In the genomic region with DNA sequence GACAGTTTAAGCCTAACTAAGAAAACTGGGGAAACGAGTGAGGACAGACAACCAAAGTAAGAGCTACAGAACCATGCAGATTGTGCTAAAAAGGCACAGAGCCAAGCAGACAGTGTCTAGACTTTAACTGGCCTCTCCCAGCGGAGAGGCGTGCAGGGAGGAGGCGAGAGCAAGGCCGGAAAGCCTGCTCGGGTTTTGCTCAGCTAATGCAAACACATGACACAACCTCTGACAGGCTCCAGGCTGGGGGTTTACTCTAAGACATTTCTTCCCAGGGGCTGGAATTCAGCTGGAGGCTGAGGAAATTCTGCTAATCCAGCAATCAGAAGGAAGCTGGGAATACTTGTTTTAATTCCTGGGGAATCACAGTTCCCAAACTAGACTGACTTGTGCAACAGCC, we compare ENCODE assay signal across 14 cellular contexts. TPM values are rescaled to one million over a fixed set of nuclear protein-coding genes. Genes with fewer than 3 reads are reported as not detected.
DNase-seq lines count a peak whose midpoint lies in the region; ATAC-seq, FAIRE-seq and TF ChIP-seq lines count a peak whose summit lies in the region.
"Had no signal": no experiment of that assay in that cellular context is flagged by ENCODE, and none has a peak within 500 bp of the region (broad histone marks: within the 10 kb centered on the region; RNA-seq: fewer than 3 reads in every experiment).

No MANE protein-coding gene starts in this region.

- H3K27me3 ChIP-seq in colonic mucosa, result no peaks in the 10 kb centered on the region
- H3K27me3 ChIP-seq in hepatocyte, result no peaks in the 10 kb centered on the region
- H3K27me3 ChIP-seq in rectal smooth muscle tissue (ENCODE audit: control insufficient read depth, insufficient read depth, low read length), result no peaks in the 10 kb centered on the region

- H2AFZ ChIP-seq in hepatocyte, result no peak overlapping the region

- no peak for FAIRE-seq in GM12891 (lab: Jason Lieb, UNC)
- FAIRE-seq: H1 had no signal

- peak; percentile 57 for DNase-seq in ELR (ENCODE audit: low read depth)
- DNase-seq in colonic mucosa, result peak; percentile 69
- DNase-seq in hepatocyte (ENCODE audit: low spot score), result peak; percentile 79
- no peak for DNase-seq in GM12891 (ENCODE audit: insufficient read length, low spot score)
- no peak for DNase-seq in NCI-H1436 treated with DMSO at 0.1 percent for 48 hours (lab: John Stamatoyannopoulos, UW)
- no peak for DNase-seq in stimulated activated naive B cell treated with anti-CD40 and anti-IgM and Interleukin-4, amounts not matched to agents 10 μg/mL and 1 μg/mL and 100 μg/mL, for 72 hours
- DNase-seq: activated T-cell treated with anti-CD3 and anti-CD28 coated beads, Interleukin-2, amount 50 U/mL, for 1 hour; NCI-H345 had no signal

- intact Hi-C loops in colonic mucosa (cut with DNase I), result no loop called here

- H3K36me3 ChIP-seq in colonic mucosa, result no peaks in the 10 kb centered on the region
- no peaks in the 10 kb centered on the region for H3K36me3 ChIP-seq in hepatocyte (replicated peaks; ENCODE audit: insufficient read depth, low read depth)
- no peaks in the 10 kb centered on the region for H3K36me3 ChIP-seq in rectal smooth muscle tissue (ENCODE audit: control insufficient read depth, insufficient read depth, low read length)

- peaks cover 17% of the 10 kb centered on the region for H3K4me1 ChIP-seq in colonic mucosa
- peaks cover 33% of the 10 kb centered on the region for H3K4me1 ChIP-seq in hepatocyte (ENCODE audit: insufficient read depth)
- H3K4me1 ChIP-seq in rectal smooth muscle tissue (ENCODE audit: control insufficient read depth, insufficient read depth, low read length), result peaks cover 62% of the 10 kb centered on the region

- ATAC-seq in stimulated activated naive B cell treated with anti-CD40 and anti-IgM and Interleukin-4, amounts not matched to agents 10 μg/mL and 1 μg/mL and 100 μg/mL, for 72 hours (replicated peaks), result no peak
- ATAC-seq in HG03439 (IDR thresholded peaks at IDR 0.05; ENCODE audit: unreplicated experiment), result no peak

- no peak overlapping the region for H3K4me3 Mint-ChIP-seq in stimulated activated naive B cell treated with anti-CD40 and anti-IgM and Interleukin-4, amounts not matched to agents 10 μg/mL and 1 μg/mL and 100 μg/mL, for 72 hours
- H3K4me3 Mint-ChIP-seq: CD14-positive monocyte, type B pancreatic cell had no signal

- TF ChIP-seq POLR2A in GM12891 (IDR thresholded peaks at IDR 0.05; ENCODE audit: low read depth, low read length), result no peak

- no peaks in the 10 kb centered on the region for H3K9me3 Mint-ChIP-seq in stimulated activated naive B cell treated with anti-CD40 and anti-IgM and Interleukin-4, amounts not matched to agents 10 μg/mL and 1 μg/mL and 100 μg/mL, for 72 hours
- H3K9me3 Mint-ChIP-seq: CD14-positive monocyte, type B pancreatic cell had no signal

- H3K79me2 ChIP-seq in hepatocyte, result peaks cover 73% of the 10 kb centered on the region

- H3K4me2 ChIP-seq in hepatocyte, result peak overlapping the region; percentile 66

- no peak overlapping the region for H3K4me3 ChIP-seq in colonic mucosa
- no peak overlapping the region for H3K4me3 ChIP-seq in hepatocyte
- peak overlapping the region; percentile 10 for H3K4me3 ChIP-seq in rectal smooth muscle tissue (ENCODE audit: low read length)

- peak overlapping the region in 1 of 2 donors; percentile 30 for H3K9ac ChIP-seq in colonic mucosa (ENCODE audit: low read depth in 2 of 2, low read length in 2 of 2)
- no peak overlapping the region for H3K9ac ChIP-seq in rectal smooth muscle tissue (ENCODE audit: low read length)

- H3K27me3 Mint-ChIP-seq in stimulated activated naive B cell treated with anti-CD40 and anti-IgM and Interleukin-4, amounts not matched to agents 10 μg/mL and 1 μg/mL and 100 μg/mL, for 72 hours, result peaks cover 0 to 7% of the 10 kb centered on the region in 2 donors
- H3K27me3 Mint-ChIP-seq: type B pancreatic cell had no signal

- H3K9me3 ChIP-seq in colonic mucosa (no peaks in the 10 kb centered on the region), hepatocyte (ENCODE audit: low read depth) (no peaks in the 10 kb centered on the region)

- H3K27ac ChIP-seq in colonic mucosa (peak overlapping the region; percentile 63), hepatocyte (peak overlapping the region; percentile 92), rectal smooth muscle tissue (ENCODE audit: low read depth, low read length) (peak overlapping the region; percentile 58)
- H3K27ac ChIP-seq: HL-60 had no signal

- no peaks in the 10 kb centered on the region for H3K4me1 Mint-ChIP-seq in stimulated activated naive B cell treated with anti-CD40 and anti-IgM and Interleukin-4, amounts not matched to agents 10 μg/mL and 1 μg/mL and 100 μg/mL, for 72 hours

- no peaks in the 10 kb centered on the region for H3K36me3 Mint-ChIP-seq in stimulated activated naive B cell treated with anti-CD40 and anti-IgM and Interleukin-4, amounts not matched to agents 10 μg/mL and 1 μg/mL and 100 μg/mL, for 72 hours
- H3K36me3 Mint-ChIP-seq: CD14-positive monocyte had no signal

- no peak overlapping the region for H3K27ac Mint-ChIP-seq in stimulated activated naive B cell treated with anti-CD40 and anti-IgM and Interleukin-4, amounts not matched to agents 10 μg/mL and 1 μg/mL and 100 μg/mL, for 72 hours
- H3K27ac Mint-ChIP-seq: CD14-positive monocyte, type B pancreatic cell had no signal

- 19% methylated on average over 6 of the region's 6 CpGs for WGBS in hepatocyte (ENCODE audit: low lambda C conversion rate, missing lambda C conversion rate)

- H3K9me2 ChIP-seq in hepatocyte (replicated peaks; ENCODE audit: insufficient read depth), result no peaks in the 10 kb centered on the region

- H4K20me1 ChIP-seq in hepatocyte (ENCODE audit: insufficient read depth, poor library complexity, severe bottlenecking), result peaks cover 6% of the 10 kb centered on the region

- TF ChIP-seq CTCF in colonic mucosa (IDR thresholded peaks at IDR 0.05) (no peak), hepatocyte (IDR thresholded peaks at IDR 0.05; ENCODE audit: poor library complexity) (no peak)

TF ChIP-seq in GM12891, 5 proteins besides CTCF, POLR2A, EP300 and RAD21:
- TF ChIP-seq POLR2AphosphoS5 (IDR thresholded peaks at IDR 0.05; ENCODE audit: low read depth, low read length), result no peak
- no peak for TF ChIP-seq TAF1 (IDR thresholded peaks at IDR 0.05; ENCODE audit: low read depth, low read length)
- TF ChIP-seq SPI1 (IDR thresholded peaks at IDR 0.05; ENCODE audit: low read depth, low read length), result no peak
- TF ChIP-seq POU2F2 (IDR thresholded peaks at IDR 0.05; ENCODE audit: low read depth, low read length), result no peak
- TF ChIP-seq PAX5 (IDR thresholded peaks at IDR 0.05; ENCODE audit: insufficient read depth, low read length, severe bottlenecking), result no peak

RNA-seq across cellular contexts. Expression of a gene that starts 11.8 kb away (rescaled TPM):
- total RNA-seq in colonic mucosa (10 to 100 TPM; 20.4 to 81.8 TPM), hepatocyte (344 and 390 TPM in 2 replicates)
- 183 and 195 TPM in 2 replicates for polyA plus RNA-seq in hepatocyte
- 0.09 TPM for polyA plus RNA-seq in GM12891 (2012; ENCODE audit: low read depth, missing spikeins)

Comparison
In these comparisons a context has a peak if more than half of its experiments do, and no peak if none do; other contexts are left out.
1. DNase-seq: peak in ELR (single experiment), colonic mucosa (single experiment) and hepatocyte (single experiment); none in GM12891 (single experiment), NCI-H1436 treated with DMSO at 0.1 percent for 48 hours (single experiment) and stimulated activated naive B cell treated with anti-CD40 and anti-IgM and Interleukin-4, amounts not matched to agents 10 μg/mL and 1 μg/mL and 100 μg/mL, for 72 hours (single experiment).
2. Peak in every context shown above with its lines, with median percentiles within 50 percentile points of each other: H3K27ac ChIP-seq.